Comparison of ENCODE assay signal across 1 cellular context in genomic region chr1:82759035-82759434, GRCh38.
TF ChIP-seq lines count a peak whose summit lies in the region.

No MANE protein-coding gene starts in this region.

TF ChIP-seq in WTC11, 78 proteins besides CTCF, POLR2A, EP300 and RAD21 (continued from another document):
- TF ChIP-seq STAT6 (CRISPR knock-in tag; conservative IDR thresholded peaks at IDR 0.05; ENCODE audit: low read depth) = no peak
- no peak for TF ChIP-seq ELF4 (CRISPR knock-in tag; IDR thresholded peaks at IDR 0.05; ENCODE audit: low read depth)
- TF ChIP-seq, protein P1, sequence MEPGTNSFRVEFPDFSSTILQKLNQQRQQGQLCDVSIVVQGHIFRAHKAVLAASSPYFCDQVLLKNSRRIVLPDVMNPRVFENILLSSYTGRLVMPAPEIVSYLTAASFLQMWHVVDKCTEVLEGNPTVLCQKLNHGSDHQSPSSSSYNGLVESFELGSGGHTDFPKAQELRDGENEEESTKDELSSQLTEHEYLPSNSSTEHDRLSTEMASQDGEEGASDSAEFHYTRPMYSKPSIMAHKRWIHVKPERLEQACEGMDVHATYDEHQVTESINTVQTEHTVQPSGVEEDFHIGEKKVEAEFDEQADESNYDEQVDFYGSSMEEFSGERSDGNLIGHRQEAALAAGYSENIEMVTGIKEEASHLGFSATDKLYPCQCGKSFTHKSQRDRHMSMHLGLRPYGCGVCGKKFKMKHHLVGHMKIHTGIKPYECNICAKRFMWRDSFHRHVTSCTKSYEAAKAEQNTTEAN (CRISPR knock-in tag; IDR thresholded peaks at IDR 0.05) = no peak
- TF ChIP-seq, protein P2, sequence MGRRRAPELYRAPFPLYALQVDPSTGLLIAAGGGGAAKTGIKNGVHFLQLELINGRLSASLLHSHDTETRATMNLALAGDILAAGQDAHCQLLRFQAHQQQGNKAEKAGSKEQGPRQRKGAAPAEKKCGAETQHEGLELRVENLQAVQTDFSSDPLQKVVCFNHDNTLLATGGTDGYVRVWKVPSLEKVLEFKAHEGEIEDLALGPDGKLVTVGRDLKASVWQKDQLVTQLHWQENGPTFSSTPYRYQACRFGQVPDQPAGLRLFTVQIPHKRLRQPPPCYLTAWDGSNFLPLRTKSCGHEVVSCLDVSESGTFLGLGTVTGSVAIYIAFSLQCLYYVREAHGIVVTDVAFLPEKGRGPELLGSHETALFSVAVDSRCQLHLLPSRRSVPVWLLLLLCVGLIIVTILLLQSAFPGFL (CRISPR knock-in tag; IDR thresholded peaks at IDR 0.05; ENCODE audit: borderline replicate concordance) = no peak
- TF ChIP-seq ZNF423 (CRISPR knock-in tag; IDR thresholded peaks at IDR 0.05) = no peak
- TF ChIP-seq ATF1 (CRISPR knock-in tag; IDR thresholded peaks at IDR 0.05) = no peak
- TF ChIP-seq, protein P3, sequence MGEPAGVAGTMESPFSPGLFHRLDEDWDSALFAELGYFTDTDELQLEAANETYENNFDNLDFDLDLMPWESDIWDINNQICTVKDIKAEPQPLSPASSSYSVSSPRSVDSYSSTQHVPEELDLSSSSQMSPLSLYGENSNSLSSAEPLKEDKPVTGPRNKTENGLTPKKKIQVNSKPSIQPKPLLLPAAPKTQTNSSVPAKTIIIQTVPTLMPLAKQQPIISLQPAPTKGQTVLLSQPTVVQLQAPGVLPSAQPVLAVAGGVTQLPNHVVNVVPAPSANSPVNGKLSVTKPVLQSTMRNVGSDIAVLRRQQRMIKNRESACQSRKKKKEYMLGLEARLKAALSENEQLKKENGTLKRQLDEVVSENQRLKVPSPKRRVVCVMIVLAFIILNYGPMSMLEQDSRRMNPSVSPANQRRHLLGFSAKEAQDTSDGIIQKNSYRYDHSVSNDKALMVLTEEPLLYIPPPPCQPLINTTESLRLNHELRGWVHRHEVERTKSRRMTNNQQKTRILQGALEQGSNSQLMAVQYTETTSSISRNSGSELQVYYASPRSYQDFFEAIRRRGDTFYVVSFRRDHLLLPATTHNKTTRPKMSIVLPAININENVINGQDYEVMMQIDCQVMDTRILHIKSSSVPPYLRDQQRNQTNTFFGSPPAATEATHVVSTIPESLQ (CRISPR knock-in tag; IDR thresholded peaks at IDR 0.05) = no peak
- no peak for TF ChIP-seq NFYB (CRISPR knock-in tag; conservative IDR thresholded peaks at IDR 0.05; ENCODE audit: low read depth)
